ENCODE assay signal across 9 cellular contexts in genomic region chr7:22064816-22065215, GRCh38.
"Had no signal": no experiment of that assay in that cellular context is flagged by ENCODE, and none has a peak within 500 bp of the region (broad histone marks: within the 10 kb centered on the region; RNA-seq: fewer than 3 reads in every experiment).

No MANE protein-coding gene starts in this region.

- FAIRE-seq: H54, HepG2 had no signal

- H3K4me1 Mint-ChIP-seq: IgD-negative memory B cell had no signal

- H3K27ac ChIP-seq: GM23248, HL-60 had no signal

- H3K4me3 ChIP-seq: GM23248 had no signal

- H3K9me3 Mint-ChIP-seq: IgD-negative memory B cell had no signal

- H3K9ac ChIP-seq: GM23248 had no signal

- DNase-seq: GM23248, GOT3, H9, HCEC 1CT, KBM-7 had no signal

- H3K36me3 Mint-ChIP-seq: IgD-negative memory B cell had no signal

- ATAC-seq: HepG2 had no signal

- H3K27ac Mint-ChIP-seq: H9, IgD-negative memory B cell had no signal

- H2AFZ ChIP-seq: GM23248 had no signal

- H3K4me3 Mint-ChIP-seq: H9, IgD-negative memory B cell had no signal
